Comparison of ENCODE assay signal across 9 cellular contexts in genomic region chr2:70516596-70516995, GRCh38. TPM values are rescaled to one million over a fixed set of nuclear protein-coding genes. Genes with fewer than 3 reads are reported as not detected.
DNase-seq lines count a peak whose midpoint lies in the region; ATAC-seq, FAIRE-seq and TF ChIP-seq lines count a peak whose summit lies in the region.
"Had no signal": no experiment of that assay in that cellular context is flagged by ENCODE, and none has a peak within 500 bp of the region (broad histone marks: within the 10 kb centered on the region; RNA-seq: fewer than 3 reads in every experiment).

No MANE protein-coding gene starts in this region.

- H3K4me3 ChIP-seq in bronchial epithelial cell (ENCODE audit: low read depth, low read length), result no peak overlapping the region

- H3K36me3 ChIP-seq in bronchial epithelial cell (ENCODE audit: control insufficient read depth, insufficient read depth, low read length), result peaks cover 3% of the 10 kb centered on the region

- ATAC-seq in GM19467 (IDR thresholded peaks at IDR 0.05; ENCODE audit: unreplicated experiment) (peak; percentile 83), HG03354 (IDR thresholded peaks at IDR 0.05; ENCODE audit: poor library complexity, severe bottlenecking, unreplicated experiment) (peak; percentile 98)

- H3K27me3 ChIP-seq in bronchial epithelial cell (ENCODE audit: control insufficient read depth, insufficient read depth, low read length), result no peaks in the 10 kb centered on the region

- DNase-seq in ELR (ENCODE audit: low read depth) (peak; percentile 59), bronchial epithelial cell (ENCODE audit: low read depth) (peak; percentile 31), occipital lobe (lab: John Stamatoyannopoulos, UW) (no peak), NCI-H345 treated with DMSO at 0.1 percent for 48 hours (lab: John Stamatoyannopoulos, UW; ENCODE audit: unreplicated experiment) (no peak), Kasumi-1 (lab: John Stamatoyannopoulos, UW) (no peak), medulla oblongata (ENCODE audit: extremely low spot score) (no peak)

- FAIRE-seq in bronchial epithelial cell (lab: Jason Lieb, UNC), result no peak
- FAIRE-seq: islet of Langerhans had no signal

- no peak for TF ChIP-seq CTCF in bronchial epithelial cell (IDR thresholded peaks at IDR 0.05; ENCODE audit: insufficient read depth, low read length, severe bottlenecking)

RNA-seq across cellular contexts. Expression of gene TGFA, which starts 37.0 kb away (rescaled TPM):
- total RNA-seq in bronchial epithelial cell (85.3 and 111 TPM in 2 replicates), occipital lobe (14.2 TPM)

Comparison
In these comparisons a context has a peak if more than half of its experiments do, and no peak if none do; other contexts are left out.
1. DNase-seq: peak in ELR (single experiment) and bronchial epithelial cell (single experiment); none in occipital lobe (single experiment), NCI-H345 treated with DMSO at 0.1 percent for 48 hours (single experiment), Kasumi-1 (0 of 2) and medulla oblongata (single experiment).